Comparison of ENCODE assay signal across 17 cellular contexts in the genomic region with DNA sequence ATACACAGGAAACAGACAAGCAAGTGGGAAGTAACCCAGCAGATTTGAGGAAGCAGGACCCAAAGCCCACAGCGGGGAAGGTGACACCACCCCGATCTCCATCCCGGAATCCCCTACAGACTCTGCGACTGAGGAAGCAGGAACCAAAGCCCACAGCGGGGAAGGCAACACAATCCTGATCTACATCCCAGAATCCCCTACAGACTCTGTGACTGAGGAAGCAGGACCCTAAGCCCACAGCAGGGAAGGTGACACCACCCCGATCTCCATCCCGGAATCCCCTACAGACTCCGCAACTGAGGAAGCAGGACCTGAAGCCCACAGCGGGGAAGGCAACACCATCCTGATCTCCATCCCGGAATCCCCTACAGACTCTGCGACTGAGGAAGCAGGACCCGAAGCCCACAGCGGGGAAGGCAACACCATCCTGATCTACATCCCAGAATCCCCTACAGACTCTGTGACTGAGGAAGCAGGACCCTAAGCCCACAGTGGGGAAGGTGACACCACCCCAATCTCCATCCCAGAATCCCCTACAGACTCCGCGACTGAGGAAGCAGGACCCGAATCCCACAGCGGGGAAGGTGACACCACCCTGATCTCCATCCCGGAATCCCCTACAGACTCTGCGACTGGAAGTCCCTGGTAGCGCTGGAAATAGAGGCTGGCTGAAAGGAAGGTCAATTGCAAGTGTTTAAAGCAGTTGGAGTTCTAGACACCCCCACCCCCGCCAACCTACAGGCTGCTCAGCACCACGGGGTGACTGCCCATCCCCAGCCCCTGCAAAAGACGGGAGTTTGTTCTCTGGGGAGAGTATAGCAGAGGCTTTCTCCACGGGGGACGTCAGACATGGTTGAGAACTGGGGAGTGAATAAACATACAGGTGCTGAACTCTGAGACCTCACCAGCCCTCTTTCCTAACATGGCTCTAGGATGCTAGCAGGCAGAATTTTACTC. TPM values are rescaled to one million over a fixed set of nuclear protein-coding genes. Genes with fewer than 3 reads are reported as not detected.
"Had no signal": no experiment of that assay in that cellular context is flagged by ENCODE, and none has a peak within 500 bp of the region (broad histone marks: within the 10 kb centered on the region; RNA-seq: fewer than 3 reads in every experiment).

No MANE protein-coding gene starts in this region.

- H3K27ac ChIP-seq: ovary, stomach, thyroid gland had no signal

- H3K27me3 ChIP-seq: ovary, thyroid gland had no signal

- H3K27ac Mint-ChIP-seq: activated CD8-positive, alpha-beta T cell treated with anti-CD3 and anti-CD28 coated beads, Interleukin-2, amount 10 ng/mL, durations not matched to agents 7 days and 5 days; brain; nephron; T-cell had no signal

- H3K36me3 ChIP-seq: ovary, stomach, thyroid gland, WERI-Rb-1 had no signal

- DNase-seq: activated CD4-positive, alpha-beta T cell treated with anti-CD3 and anti-CD28 coated beads for 48 hours; activated CD8-positive, alpha-beta memory T cell treated with anti-CD3 and anti-CD28 coated beads, Interleukin-2, amount 50 U/mL, for 48 hours; activated CD8-positive, alpha-beta T cell treated with anti-CD3 and anti-CD28 coated beads, Interleukin-2, amount 10 ng/mL, durations not matched to agents 7 days and 5 days; activated naive CD4-positive, alpha-beta T cell treated with anti-CD3 and anti-CD28 coated beads, Interleukin-2, amount 50 U/mL, for 16 hours; foreskin melanocyte; stimulated activated CD4-positive, alpha-beta T cell treated with anti-CD3 and anti-CD28 coated beads, Interleukin-4, amount 100 ng/mL, for 4 hours; stomach; T-cell; T1000; thyroid gland; WERI-Rb-1 had no signal

- H3K36me3 Mint-ChIP-seq: brain, T-cell had no signal

- H3K9me3 ChIP-seq: ovary, stomach, thyroid gland had no signal

- ATAC-seq: activated CD8-positive, alpha-beta T cell treated with anti-CD3 and anti-CD28 coated beads, Interleukin-2, amount 10 ng/mL, durations not matched to agents 7 days and 5 days; T-cell had no signal

- H3K4me3 ChIP-seq: ovary, stomach, thyroid gland had no signal

- H3K4me3 Mint-ChIP-seq: activated CD8-positive, alpha-beta T cell treated with anti-CD3 and anti-CD28 coated beads, Interleukin-2, amount 10 ng/mL, durations not matched to agents 7 days and 5 days; brain; nephron; T-cell had no signal

RNA-seq across cellular contexts. Expression of gene CIB4, which starts 21.2 kb away (rescaled TPM):
- total RNA-seq: activated CD8-positive, alpha-beta T cell treated with anti-CD3 and anti-CD28 coated beads, Interleukin-2, amount 10 ng/mL, durations not matched to agents 7 days and 5 days; lung microvascular endothelial cell; mucosa of gallbladder; ovary; skeletal muscle tissue; T-cell had no signal
